In genomic region chr15:38701134-38701533, GRCh38 we compare ENCODE assay signal across 19 cellular contexts.
DNase-seq lines count a peak whose midpoint lies in the region; ATAC-seq and TF ChIP-seq lines count a peak whose summit lies in the region.
"Had no signal": no experiment of that assay in that cellular context is flagged by ENCODE, and none has a peak within 500 bp of the region (broad histone marks: within the 10 kb centered on the region; RNA-seq: fewer than 3 reads in every experiment).

No MANE protein-coding gene starts in this region.

- CTCF ChIA-PET in PC-3 (lab: Charles Lee): no interaction called here
- CTCF ChIA-PET in activated CD4-positive, alpha-beta memory T cell treated with anti-CD3 and anti-CD28 coated beads for 36 hours (lab: Charles Lee): interaction anchor here (1.9 to 19.7 kb wide), 6 partner anchors 14 to 879 kb away, joined by 5 to 551 read pairs (median 137); partner anchors contain the start of genes RASGRP1 and THBS1

- H3K4me1 ChIP-seq in PC-3 (ENCODE audit: insufficient read depth, low read length) (no peaks in the 10 kb centered on the region), transverse colon (peaks cover 6 to 27% (median 17%) of the 10 kb centered on the region in 4 donors)

- no peak for TF ChIP-seq CTCF in PC-3 (conservative IDR thresholded peaks at IDR 0.05; ENCODE audit: low read depth, low read length)
- no peak for TF ChIP-seq CTCF in transverse colon (IDR thresholded peaks at IDR 0.05)

- no peak overlapping the region for H3K4me3 Mint-ChIP-seq in activated CD4-positive, alpha-beta memory T cell treated with anti-CD3 and anti-CD28 coated beads for 36 hours
- H3K4me3 Mint-ChIP-seq: B cell; CD4-positive, alpha-beta T cell; CD8-positive, alpha-beta T cell had no signal

- no peaks in the 10 kb centered on the region for H3K36me3 ChIP-seq in PC-3 (ENCODE audit: low read depth, low read length)
- H3K36me3 ChIP-seq in transverse colon: no peaks in the 10 kb centered on the region
- H3K36me3 ChIP-seq: BLaER1 treated with 17β-estradiol and CSF1 and Interleukin-3, amounts not matched to agents 10 nM and 100 nM had no signal

- H3K27ac ChIP-seq in PC-3 (ENCODE audit: low read length): no peak overlapping the region
- H3K27ac ChIP-seq in transverse colon: peak overlapping the region in 3 of 4 donors; percentile 60 to 75 (median 72)
- H3K27ac ChIP-seq: BLaER1 treated with 17β-estradiol and CSF1 and Interleukin-3, amounts not matched to agents 10 nM and 100 nM had no signal

- POLR2A ChIA-PET in PC-3 (lab: Charles Lee; ENCODE audit: unreplicated experiment): no interaction called here
- POLR2A ChIA-PET in activated CD4-positive, alpha-beta memory T cell treated with anti-CD3 and anti-CD28 coated beads for 36 hours (lab: Charles Lee): interaction anchor here (0.7 kb wide), 1 partner anchor 10 kb away, joined by 3 read pairs; no protein-coding TSS in a partner anchor

- H3K9ac ChIP-seq in PC-3 (ENCODE audit: low read length): no peak overlapping the region
- H3K9ac ChIP-seq: BLaER1 treated with 17β-estradiol and CSF1 and Interleukin-3, amounts not matched to agents 10 nM and 100 nM had no signal

- intact Hi-C loops in PC-3 (cut with micrococcal nuclease) (loop anchor here (10.0 kb wide), 1 partner anchor 754 kb away; no protein-coding TSS in a partner anchor), transverse colon (cut with DNase I; ENCODE audit: low total_unique reads) (loop anchor here (10.0 kb wide), 1 partner anchor 1064 kb away; no protein-coding TSS in a partner anchor)
- intact Hi-C loops in activated CD4-positive, alpha-beta memory T cell treated with anti-CD3 and anti-CD28 coated beads for 36 hours (cut with micrococcal nuclease): loop anchor here (10.0 kb wide), 1 partner anchor 114 kb away; no protein-coding TSS in a partner anchor

- no peaks in the 10 kb centered on the region for H3F3A ChIP-seq in PC-3 (ENCODE audit: low read length, unreplicated experiment)

- no peak overlapping the region for H3K4me2 ChIP-seq in PC-3 (ENCODE audit: low read length)

- no peaks in the 10 kb centered on the region for H3K79me2 ChIP-seq in PC-3 (ENCODE audit: low read length)

- H3K27me3 ChIP-seq in PC-3 (ENCODE audit: low read length) (no peaks in the 10 kb centered on the region), transverse colon (no peaks in the 10 kb centered on the region)
- H3K27me3 ChIP-seq: BLaER1 treated with 17β-estradiol and CSF1 and Interleukin-3, amounts not matched to agents 10 nM and 100 nM had no signal

- H3K4me3 ChIP-seq in PC-3 (ENCODE audit: low read length) (no peak overlapping the region), transverse colon (no peak overlapping the region)
- H3K4me3 ChIP-seq: BLaER1 treated with 17β-estradiol and CSF1 and Interleukin-3, amounts not matched to agents 10 nM and 100 nM; GM12878 had no signal

- no peak overlapping the region for H2AFZ ChIP-seq in PC-3 (ENCODE audit: low read length)

- no peaks in the 10 kb centered on the region for H3K9me2 ChIP-seq in PC-3 (replicated peaks; ENCODE audit: low read length)

- no peaks in the 10 kb centered on the region for H4K20me1 ChIP-seq in PC-3 (ENCODE audit: low read length)
- H4K20me1 ChIP-seq: BLaER1 treated with 17β-estradiol and CSF1 and Interleukin-3, amounts not matched to agents 10 nM and 100 nM had no signal

- in situ Hi-C loops in transverse colon (cut with MboI; ENCODE audit: low pct_ligation_motif_present in 1 of 4, low pct_unique_long_range_greater_than_20kb in 1 of 4, low sequenced_read_pairs in 3 of 4): loop anchor here (10.0 to 25.0 kb wide), 4 partner anchors 286 to 1061 kb away; partner anchors contain the start of gene THBS1 (in 4 of the 4)

- TF ChIP-seq EP300 in transverse colon (IDR thresholded peaks at IDR 0.05; ENCODE audit: low read depth): no peak

- no peaks in the 10 kb centered on the region for H3K9me3 Mint-ChIP-seq in activated CD4-positive, alpha-beta memory T cell treated with anti-CD3 and anti-CD28 coated beads for 36 hours
- H3K9me3 Mint-ChIP-seq: CD4-positive, alpha-beta T cell; CD8-positive, alpha-beta T cell had no signal

- 69 to 76% methylated on average over 5 of the region's 5 CpGs for WGBS in transverse colon (ENCODE audit: low coverage in 1 of 2), 2 donors

- peaks cover 48% of the 10 kb centered on the region for H3K4me1 Mint-ChIP-seq in activated CD4-positive, alpha-beta memory T cell treated with anti-CD3 and anti-CD28 coated beads for 36 hours (ENCODE audit: low read depth)

- H3K27ac Mint-ChIP-seq in activated CD4-positive, alpha-beta memory T cell treated with anti-CD3 and anti-CD28 coated beads for 36 hours: no peak overlapping the region
- H3K27ac Mint-ChIP-seq: B cell; CD4-positive, alpha-beta T cell; CD8-positive, alpha-beta T cell had no signal

- H3K27me3 Mint-ChIP-seq in activated CD4-positive, alpha-beta memory T cell treated with anti-CD3 and anti-CD28 coated beads for 36 hours: no peaks in the 10 kb centered on the region
- H3K27me3 Mint-ChIP-seq: CD4-positive, alpha-beta T cell had no signal

- H3K9me3 ChIP-seq in PC-3 (ENCODE audit: low read length) (no peaks in the 10 kb centered on the region), transverse colon (no peaks in the 10 kb centered on the region)
- H3K9me3 ChIP-seq: BLaER1 treated with 17β-estradiol and CSF1 and Interleukin-3, amounts not matched to agents 10 nM and 100 nM had no signal

- DNase-seq in EH (ENCODE audit: low read depth) (peak; percentile 59), PC-3 (no peak), transverse colon (no peak)
- no peak for DNase-seq in activated CD4-positive, alpha-beta memory T cell treated with anti-CD3 and anti-CD28 coated beads for 36 hours
- DNase-seq: 8988T; ACHN; AML-193; Caco-2; Calu3; CD4-positive, alpha-beta T cell; CD8-positive, alpha-beta T cell; DMS79 treated with DMSO at 0.1 percent for 48 hours; EL; GDM1 had no signal

- no TSS peak for BruUV-seq in PC-3 (replicated peaks; lab: Mats Ljungman, UMichigan)

- ATAC-seq in PC-3: peak; percentile 25; the same call in 1 of the 2 replicates
- no peak for ATAC-seq in GM19395 (IDR thresholded peaks at IDR 0.05; ENCODE audit: unreplicated experiment)
- no peak for ATAC-seq in GM18519 (IDR thresholded peaks at IDR 0.05; ENCODE audit: low FRiP score, unreplicated experiment)
- ATAC-seq: CD8-positive, alpha-beta T cell; GM12878 had no signal

- TF ChIP-seq POLR2A in transverse colon (IDR thresholded peaks at IDR 0.05): no peak

- H3K36me3 Mint-ChIP-seq in activated CD4-positive, alpha-beta memory T cell treated with anti-CD3 and anti-CD28 coated beads for 36 hours: no peaks in the 10 kb centered on the region
- H3K36me3 Mint-ChIP-seq: CD8-positive, alpha-beta T cell had no signal
